14 cellular contexts compared by ENCODE assay signal in genomic region chr14:91755560-91755959, GRCh38. TPM values are rescaled to one million over a fixed set of nuclear protein-coding genes. Genes with fewer than 3 reads are reported as not detected.
DNase-seq lines count a peak whose midpoint lies in the region; TF ChIP-seq lines count a peak whose summit lies in the region.
"Had no signal": no experiment of that assay in that cellular context is flagged by ENCODE, and none has a peak within 500 bp of the region (broad histone marks: within the 10 kb centered on the region; RNA-seq: fewer than 3 reads in every experiment).

No MANE protein-coding gene starts in this region.

- peaks cover 0 to 2% of the 10 kb centered on the region in 2 donors for H3K36me3 ChIP-seq in mucosa of rectum (ENCODE audit: control insufficient read depth in 2 of 2, insufficient read depth in 2 of 2, low read length in 2 of 2)
- H3K36me3 ChIP-seq: uterus had no signal

- H3K4me1 ChIP-seq in mucosa of rectum (ENCODE audit: control insufficient read depth in 2 of 2, insufficient read depth in 2 of 2, low read length in 2 of 2), result peaks cover 6 to 42% of the 10 kb centered on the region in 2 donors
- H3K4me1 ChIP-seq: uterus had no signal

- H3K27ac ChIP-seq in mucosa of rectum (ENCODE audit: low read depth in 2 of 2, low read length in 2 of 2), result peak overlapping the region; percentile 78 to 93
- H3K27ac ChIP-seq: ascending aorta, uterus had no signal

- no peak overlapping the region for H3K4me3 Mint-ChIP-seq in HFFc6

- in situ Hi-C loops in GM13977 (cut with MboI; ENCODE audit: low pct_unique_long_range_greater_than_20kb, low sequenced_read_pairs, unreplicated experiment), result no loop called here

- H3K27me3 Mint-ChIP-seq in HFFc6 (ENCODE audit: insufficient read depth), result peaks cover 1% of the 10 kb centered on the region; the same call in 1 of the 2 replicates

- H3K9me3 ChIP-seq in mucosa of rectum (ENCODE audit: control insufficient read depth in 2 of 2, low read length in 2 of 2), result no peaks in the 10 kb centered on the region
- H3K9me3 ChIP-seq: uterus had no signal

- DNase-seq in DMS53 treated with DMSO at 0.1 percent for 48 hours (lab: John Stamatoyannopoulos, UW; ENCODE audit: unreplicated experiment) (peak; percentile 38), OCI-M1 (lab: John Stamatoyannopoulos, UW) (peak; percentile 6), epithelial cell of proximal tubule (ENCODE audit: low read depth) (peak; percentile 73), HFFc6 (no peak), anterior cingulate cortex (lab: John Stamatoyannopoulos, UW) (no peak), GM13977 (ENCODE audit: low spot score) (no peak), hypothalamus (lab: John Stamatoyannopoulos, UW) (no peak)
- DNase-seq: activated CD8-positive, alpha-beta memory T cell treated with anti-CD3 and anti-CD28 coated beads, Interleukin-2, amount 50 U/mL, for 4 hours; KBM-7; left cardiac atrium; NCI-H2081 treated with DMSO at 0.1 percent for 48 hours; uterus had no signal

- H3K4me3 ChIP-seq in epithelial cell of proximal tubule (ENCODE audit: low read depth, low read length) (no peak overlapping the region), mucosa of rectum (ENCODE audit: low read length in 2 of 2) (no peak overlapping the region)
- H3K4me3 ChIP-seq: ascending aorta, uterus had no signal

- peaks cover 8% of the 10 kb centered on the region; the same call in 1 of the 2 replicates for H3K9me3 Mint-ChIP-seq in HFFc6

- H3K9ac ChIP-seq in mucosa of rectum (ENCODE audit: low read depth in 1 of 2, low read length in 2 of 2), result no peak overlapping the region

- H3K4me1 Mint-ChIP-seq in HFFc6 (ENCODE audit: low read depth), result no peaks in the 10 kb centered on the region

- H3K36me3 Mint-ChIP-seq in HFFc6 (ENCODE audit: low read depth), result no peaks in the 10 kb centered on the region

- no peak overlapping the region for H3K27ac Mint-ChIP-seq in HFFc6

- TF ChIP-seq CTCF in epithelial cell of proximal tubule (conservative IDR thresholded peaks at IDR 0.05; ENCODE audit: low read depth, low read length) (no peak), HFFc6 (IDR thresholded peaks at IDR 0.05) (no peak), GM13977 (IDR thresholded peaks at IDR 0.05; ENCODE audit: extremely low read depth, insufficient read depth, missing control alignments) (no peak)

- no peaks in the 10 kb centered on the region for H3K27me3 ChIP-seq in mucosa of rectum (ENCODE audit: control insufficient read depth in 2 of 2, insufficient read depth in 2 of 2, low read length in 2 of 2)
- H3K27me3 ChIP-seq: ascending aorta, uterus had no signal

RNA-seq across cellular contexts. Expression of gene CATSPERB, which starts 23.7 kb away (rescaled TPM):
- not detected in 2 replicates for total RNA-seq in epithelial cell of proximal tubule
- not detected for total RNA-seq in HFFc6 (2021; fragmentation: NEBNext Ultra II Directional; extraction: Animal tissue kit (Norgen Biotek cat#: 25700))

Comparison
In these comparisons a context has a peak if more than half of its experiments do, and no peak if none do; other contexts are left out.
1. DNase-seq: peak in DMS53 treated with DMSO at 0.1 percent for 48 hours (single experiment), OCI-M1 (single experiment) and epithelial cell of proximal tubule (single experiment); none in HFFc6 (single experiment), anterior cingulate cortex (0 of 58), GM13977 (single experiment) and hypothalamus (0 of 51).